ENCODE assay signal across 1 cellular context in the genomic region with DNA sequence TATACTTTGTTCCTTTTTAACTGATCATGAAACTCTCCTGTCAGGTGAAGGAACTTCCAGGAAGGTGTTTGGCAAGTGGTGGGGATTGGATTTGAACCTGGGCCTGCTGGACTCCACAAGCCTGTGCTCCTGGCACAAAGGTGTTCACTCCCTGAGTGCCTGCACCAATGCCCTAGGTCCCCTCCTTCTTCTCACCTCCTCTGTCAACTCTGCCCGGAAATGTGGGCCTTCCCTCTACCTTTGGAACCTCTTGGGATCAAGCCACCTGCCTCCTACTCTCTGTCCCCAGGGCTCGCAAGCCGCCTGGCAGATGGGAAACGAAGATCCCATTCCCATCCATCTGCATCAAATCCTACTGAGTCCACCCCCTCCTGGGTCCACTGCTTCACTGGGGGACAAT.
TF ChIP-seq lines count a peak whose summit lies in the region.

No MANE protein-coding gene starts in this region.

TF ChIP-seq in neural cell, 6 proteins besides CTCF, POLR2A, EP300 and RAD21 (continued from another document):
- TF ChIP-seq, protein P1, sequence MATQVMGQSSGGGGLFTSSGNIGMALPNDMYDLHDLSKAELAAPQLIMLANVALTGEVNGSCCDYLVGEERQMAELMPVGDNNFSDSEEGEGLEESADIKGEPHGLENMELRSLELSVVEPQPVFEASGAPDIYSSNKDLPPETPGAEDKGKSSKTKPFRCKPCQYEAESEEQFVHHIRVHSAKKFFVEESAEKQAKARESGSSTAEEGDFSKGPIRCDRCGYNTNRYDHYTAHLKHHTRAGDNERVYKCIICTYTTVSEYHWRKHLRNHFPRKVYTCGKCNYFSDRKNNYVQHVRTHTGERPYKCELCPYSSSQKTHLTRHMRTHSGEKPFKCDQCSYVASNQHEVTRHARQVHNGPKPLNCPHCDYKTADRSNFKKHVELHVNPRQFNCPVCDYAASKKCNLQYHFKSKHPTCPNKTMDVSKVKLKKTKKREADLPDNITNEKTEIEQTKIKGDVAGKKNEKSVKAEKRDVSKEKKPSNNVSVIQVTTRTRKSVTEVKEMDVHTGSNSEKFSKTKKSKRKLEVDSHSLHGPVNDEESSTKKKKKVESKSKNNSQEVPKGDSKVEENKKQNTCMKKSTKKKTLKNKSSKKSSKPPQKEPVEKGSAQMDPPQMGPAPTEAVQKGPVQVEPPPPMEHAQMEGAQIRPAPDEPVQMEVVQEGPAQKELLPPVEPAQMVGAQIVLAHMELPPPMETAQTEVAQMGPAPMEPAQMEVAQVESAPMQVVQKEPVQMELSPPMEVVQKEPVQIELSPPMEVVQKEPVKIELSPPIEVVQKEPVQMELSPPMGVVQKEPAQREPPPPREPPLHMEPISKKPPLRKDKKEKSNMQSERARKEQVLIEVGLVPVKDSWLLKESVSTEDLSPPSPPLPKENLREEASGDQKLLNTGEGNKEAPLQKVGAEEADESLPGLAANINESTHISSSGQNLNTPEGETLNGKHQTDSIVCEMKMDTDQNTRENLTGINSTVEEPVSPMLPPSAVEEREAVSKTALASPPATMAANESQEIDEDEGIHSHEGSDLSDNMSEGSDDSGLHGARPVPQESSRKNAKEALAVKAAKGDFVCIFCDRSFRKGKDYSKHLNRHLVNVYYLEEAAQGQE (IDR thresholded peaks at IDR 0.05; ENCODE audit: borderline replicate concordance): no peak
- no peak for TF ChIP-seq MXI1 (conservative IDR thresholded peaks at IDR 0.05; ENCODE audit: poor library complexity, severe bottlenecking)
